In genomic region chr13:67619346-67619745, GRCh38 we compare ENCODE assay signal across 22 cellular contexts.
DNase-seq lines count a peak whose midpoint lies in the region; ATAC-seq and TF ChIP-seq lines count a peak whose summit lies in the region.
"Had no signal": no experiment of that assay in that cellular context is flagged by ENCODE, and none has a peak within 500 bp of the region (broad histone marks: within the 10 kb centered on the region; RNA-seq: fewer than 3 reads in every experiment).

No MANE protein-coding gene starts in this region.

- no peak overlapping the region for H3K4me2 ChIP-seq in neural cell (ENCODE audit: low read length)

- no peaks in the 10 kb centered on the region for H3K27me3 ChIP-seq in RWPE2 (ENCODE audit: insufficient read depth, poor library complexity, severe bottlenecking)
- no peaks in the 10 kb centered on the region for H3K27me3 ChIP-seq in neural cell (ENCODE audit: insufficient read depth, low read depth, low read length)
- H3K27me3 ChIP-seq in testis = no peaks in the 10 kb centered on the region
- no peaks in the 10 kb centered on the region for H3K27me3 ChIP-seq in Peyer's patch
- no peaks in the 10 kb centered on the region for H3K27me3 ChIP-seq in foreskin keratinocyte
- H3K27me3 ChIP-seq: heart right ventricle, right atrium auricular region, uterus had no signal

- no peaks in the 10 kb centered on the region for H3F3A ChIP-seq in neural cell (ENCODE audit: insufficient read depth, low read length, poor library complexity, severe bottlenecking)

- H3K9me3 ChIP-seq in RWPE2 (ENCODE audit: severe bottlenecking) (no peaks in the 10 kb centered on the region), neural cell (ENCODE audit: low read length) (no peaks in the 10 kb centered on the region), testis (no peaks in the 10 kb centered on the region), Peyer's patch (no peaks in the 10 kb centered on the region)
- H3K9me3 ChIP-seq: heart right ventricle, right atrium auricular region, uterus had no signal

- TF ChIP-seq POLR2A in testis (IDR thresholded peaks at IDR 0.05) (no peak), Peyer's patch (IDR thresholded peaks at IDR 0.05) (no peak)

- DNase-seq in Caki2 (ENCODE audit: low read depth) (peak; percentile 51), RWPE2 (ENCODE audit: low spot score) (no peak), epithelial cell of esophagus (ENCODE audit: low read depth) (peak; percentile 17), testis (no peak), Peyer's patch (no peak), NCI-H2171 (lab: John Stamatoyannopoulos, UW) (no peak), foreskin keratinocyte (no peak)
- DNase-seq: activated CD4-positive, alpha-beta T cell treated with anti-CD3 and anti-CD28 coated beads, Interleukin-2, amount 10 ng/mL, durations not matched to agents 24 days and 14 days; activated CD8-positive, alpha-beta memory T cell treated with anti-CD3 and anti-CD28 coated beads, Interleukin-2, amount 50 U/mL, for 48 hours; activated gamma-delta T cell treated with Interleukin-2 at 50 U/mL for 16 hours; anterior cingulate cortex; CD8-positive, alpha-beta T cell; EL; erythroblast; heart right ventricle; islet precursor cell; mesendoderm; NCI-H2029; NCI-H510A; uterus had no signal

- TF ChIP-seq RAD21 in neural cell (conservative IDR thresholded peaks at IDR 0.05) = no peak

- H3K36me3 ChIP-seq in RWPE2 (ENCODE audit: low read depth) (no peaks in the 10 kb centered on the region), neural cell (ENCODE audit: insufficient read depth, low read length) (no peaks in the 10 kb centered on the region), testis (ENCODE audit: low read depth, missing control alignments) (no peaks in the 10 kb centered on the region), Peyer's patch (no peaks in the 10 kb centered on the region)
- H3K36me3 ChIP-seq: heart right ventricle, right atrium auricular region, uterus had no signal

- WGBS in testis, 2 donors = 55 to 78% methylated on average over 1 of the region's 1 CpG

- H4K20me1 ChIP-seq in neural cell (ENCODE audit: insufficient read depth) = no peaks in the 10 kb centered on the region

- H3K4me1 ChIP-seq in RWPE2 (ENCODE audit: insufficient read depth, poor library complexity, severe bottlenecking) (peaks cover 7% of the 10 kb centered on the region), testis (no peaks in the 10 kb centered on the region), Peyer's patch (no peaks in the 10 kb centered on the region), foreskin keratinocyte (no peaks in the 10 kb centered on the region)
- H3K4me1 ChIP-seq: heart right ventricle, right atrium auricular region, uterus had no signal

- no peak for TF ChIP-seq EP300 in neural cell (conservative IDR thresholded peaks at IDR 0.05; ENCODE audit: poor library complexity, severe bottlenecking)

- in situ Hi-C loops in Caki2 (cut with HindIII; ENCODE audit: low pct_unique_long_range_greater_than_20kb, low sequenced_read_pairs) = no loop called here

- intact Hi-C loops in testis (cut with DNase I; ENCODE audit: low total_unique reads) = no loop called here

- H2AFZ ChIP-seq in neural cell (ENCODE audit: low read depth, low read length) = no peak overlapping the region

- no peak overlapping the region for H3K9ac ChIP-seq in neural cell (ENCODE audit: low read length)

- ATAC-seq in RWPE2 (ENCODE audit: low read depth) = 0 out of 3 replicates have a peak, but pooled peaks have one; percentile 41
- no peak for ATAC-seq in foreskin keratinocyte
- ATAC-seq: CD8-positive, alpha-beta T cell had no signal

- H3K4me3 ChIP-seq in RWPE2 (ENCODE audit: severe bottlenecking) (no peak overlapping the region), epithelial cell of esophagus (ENCODE audit: low read length) (no peak overlapping the region), neural cell (ENCODE audit: low read length) (no peak overlapping the region), testis (no peak overlapping the region), Peyer's patch (no peak overlapping the region)
- H3K4me3 ChIP-seq: heart right ventricle, right atrium auricular region, uterus had no signal

- no peaks in the 10 kb centered on the region for H3K79me2 ChIP-seq in neural cell (replicated peaks; ENCODE audit: insufficient read depth, low read length)

- TF ChIP-seq CTCF in RWPE2 (IDR thresholded peaks at IDR 0.05; ENCODE audit: poor library complexity, severe bottlenecking) (no peak), epithelial cell of esophagus (IDR thresholded peaks at IDR 0.05; ENCODE audit: insufficient read depth, low read depth, low read length, missing control alignments) (no peak), neural cell (IDR thresholded peaks at IDR 0.05; ENCODE audit: poor library complexity, severe bottlenecking) (no peak), testis (IDR thresholded peaks at IDR 0.05) (no peak), Peyer's patch (IDR thresholded peaks at IDR 0.05) (no peak), foreskin keratinocyte (conservative IDR thresholded peaks at IDR 0.05) (no peak)

- H3K9me2 ChIP-seq in neural cell (ENCODE audit: insufficient read depth, low read length) = no peaks in the 10 kb centered on the region

- no peak overlapping the region for H3K27ac ChIP-seq in RWPE2 (ENCODE audit: poor library complexity, severe bottlenecking)
- peak overlapping the region; percentile 10 for H3K27ac ChIP-seq in neural cell (ENCODE audit: low read length)
- H3K27ac ChIP-seq in testis = no peak overlapping the region
- no peak overlapping the region for H3K27ac ChIP-seq in Peyer's patch
- H3K27ac ChIP-seq in foreskin keratinocyte = no peak overlapping the region
- H3K27ac ChIP-seq: heart right ventricle, right atrium auricular region, uterus had no signal

TF ChIP-seq in neural cell, 6 proteins besides CTCF, POLR2A, EP300 and RAD21:
- TF ChIP-seq TAF1 (IDR thresholded peaks at IDR 0.05; ENCODE audit: low read depth) (no peak), REST (IDR thresholded peaks at IDR 0.05; ENCODE audit: borderline replicate concordance) (no peak), POLR2AphosphoS5 (IDR thresholded peaks at IDR 0.05) (no peak), SMC3 (conservative IDR thresholded peaks at IDR 0.05; ENCODE audit: poor library complexity) (no peak), EZH2 (IDR thresholded peaks at IDR 0.05; ENCODE audit: borderline replicate concordance, insufficient read depth, low read length, poor library complexity, severe bottlenecking) (no peak), MXI1 (conservative IDR thresholded peaks at IDR 0.05; ENCODE audit: poor library complexity, severe bottlenecking) (no peak)

Comparison
In these comparisons a context has a peak if more than half of its experiments do, and no peak if none do; other contexts are left out.
1. DNase-seq: peak in Caki2 (single experiment) and epithelial cell of esophagus (single experiment); none in RWPE2 (single experiment), testis (single experiment), Peyer's patch (0 of 3), NCI-H2171 (single experiment) and foreskin keratinocyte (0 of 2).